Comparison of ENCODE assay signal across 19 cellular contexts in genomic region chr16:16082255-16082654, GRCh38.
"Had no signal": no experiment of that assay in that cellular context is flagged by ENCODE, and none has a peak within 500 bp of the region (broad histone marks: within the 10 kb centered on the region; RNA-seq: fewer than 3 reads in every experiment).

No MANE protein-coding gene starts in this region.

- H3K27me3 Mint-ChIP-seq: dendritic cell treated with granulocyte-macrophage colony-stimulating factor and Interleukin-4, amounts not matched to agents 40 ng/mL and 50 ng/mL, for 4 days; naive B cell; type B pancreatic cell had no signal

- H3K4me1 ChIP-seq: foreskin keratinocyte, heart left ventricle, psoas muscle had no signal

- H3K27ac Mint-ChIP-seq: dendritic cell treated with granulocyte-macrophage colony-stimulating factor and Interleukin-4, amounts not matched to agents 40 ng/mL and 50 ng/mL, for 4 days; naive B cell; type B pancreatic cell had no signal

- H3K9me3 ChIP-seq: neutrophil had no signal

- H3K4me3 ChIP-seq: heart left ventricle, lung, psoas muscle, skin epidermis had no signal

- FAIRE-seq: colon, urothelium cell line had no signal

- DNase-seq: foreskin keratinocyte; heart left ventricle; hippocampal formation; left colon; left ventricle myocardium superior; mesendoderm; naive B cell; psoas muscle; retina; stimulated activated CD4-positive, alpha-beta T cell treated with anti-CD3 and anti-CD28 coated beads, Interleukin-2, amount 100 ng/mL, for 24 hours; stimulated activated naive CD4-positive, alpha-beta T cell treated with Interleukin-2 at 50 U/mL for 16 hours had no signal

- ATAC-seq: foreskin keratinocyte, heart left ventricle, left colon, left ventricle myocardium superior, psoas muscle, sciatic nerve had no signal

- H3K27me3 ChIP-seq: foreskin keratinocyte, heart left ventricle, neutrophil had no signal

- H3K27ac ChIP-seq: foreskin keratinocyte, neutrophil, psoas muscle, skin epidermis had no signal

- H3K4me3 Mint-ChIP-seq: dendritic cell treated with granulocyte-macrophage colony-stimulating factor and Interleukin-4, amounts not matched to agents 40 ng/mL and 50 ng/mL, for 4 days; naive B cell; type B pancreatic cell had no signal
